ENCODE assay signal across 8 cellular contexts in the genomic region with DNA sequence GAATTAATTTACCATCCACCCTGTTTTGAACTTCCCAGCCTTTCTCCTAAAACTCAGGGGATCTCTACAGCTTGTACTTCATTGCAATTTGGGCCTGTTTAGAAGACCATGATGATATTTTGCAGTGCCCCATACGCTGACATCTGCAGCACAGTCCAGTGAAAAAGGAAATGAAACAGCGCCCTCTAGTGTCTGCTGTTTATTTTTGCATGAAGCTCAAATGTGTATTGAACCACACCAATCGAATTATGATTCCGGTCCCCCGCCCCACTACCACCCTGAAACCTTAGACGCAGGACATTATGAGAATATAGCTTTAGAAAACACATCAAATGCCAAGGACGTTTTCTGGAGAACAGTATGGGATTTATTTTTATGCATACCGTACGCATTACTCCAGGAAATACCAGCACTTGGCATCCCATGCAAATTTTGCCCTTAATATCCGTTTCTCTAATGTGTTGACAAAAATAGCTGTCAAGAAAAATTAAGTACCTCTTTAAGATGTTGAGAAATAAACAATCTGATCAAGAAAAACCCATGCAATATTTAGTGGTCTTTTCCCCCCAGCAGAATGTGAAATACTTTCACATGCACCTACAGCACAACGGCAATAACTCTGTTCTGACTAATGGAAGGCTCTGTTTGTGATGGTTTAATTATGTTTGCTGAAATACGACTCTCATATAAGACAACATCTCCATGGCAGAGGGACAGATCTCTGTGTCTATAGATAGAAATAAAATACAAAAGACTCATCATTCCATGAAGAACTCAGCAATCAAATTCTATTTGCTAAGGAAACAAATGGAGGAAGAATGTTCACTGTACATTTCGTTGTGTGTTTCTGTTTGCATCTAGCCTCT.
DNase-seq lines count a peak whose midpoint lies in the region; ATAC-seq and TF ChIP-seq lines count a peak whose summit lies in the region.

No MANE protein-coding gene starts in this region.

- no peak overlapping the region for H4K5ac ChIP-seq in IMR-90 (ENCODE audit: low read depth, low read length)

- peak; percentile 72 for TF ChIP-seq RAD21 in IMR-90 (IDR thresholded peaks at IDR 0.05; ENCODE audit: low read length)

- H3K56ac ChIP-seq in IMR-90 (ENCODE audit: extremely low read depth, insufficient read depth, low read length), result no peak overlapping the region

- CTCF ChIA-PET in IMR-90 (lab: Yijun Ruan, JAX), result interaction anchor here (0.6 to 1.6 kb wide), 15 partner anchors 8 to 738 kb away, joined by 3 to 12 read pairs (median 3); no protein-coding TSS in a partner anchor

- no peak overlapping the region for H2AK9ac ChIP-seq in IMR-90 (replicated peaks; ENCODE audit: low read depth, low read length, poor library complexity)

- in situ Hi-C loops in ACHN (cut with HindIII; ENCODE audit: low pct_ligation_motif_present, low pct_unique_long_range_greater_than_20kb, low sequenced_read_pairs) (no loop called here), GM13977 (cut with MboI; ENCODE audit: low pct_unique_long_range_greater_than_20kb, low sequenced_read_pairs, unreplicated experiment) (loop anchor here (25.0 kb wide), 1 partner anchor 683 kb away; a partner anchor contains a TSS), IMR-90 (cut with MboI; ENCODE audit: low sequenced_read_pairs) (no loop called here)

- no peaks in the 10 kb centered on the region for H3K9me3 ChIP-seq in IMR-90 (ENCODE audit: control insufficient read depth, insufficient read depth, low read length)
- H3K9me3 ChIP-seq in Peyer's patch, result no peaks in the 10 kb centered on the region

- no peak overlapping the region for H2BK15ac ChIP-seq in IMR-90 (ENCODE audit: low read depth, low read length)

- H3K18ac ChIP-seq in IMR-90 (ENCODE audit: low read depth, low read length), result no peak overlapping the region

- H3K36me3 ChIP-seq in IMR-90 (ENCODE audit: control insufficient read depth, insufficient read depth, low read length) (no peaks in the 10 kb centered on the region), Peyer's patch (no peaks in the 10 kb centered on the region)

- H3K9ac ChIP-seq in IMR-90 (ENCODE audit: low read depth, low read length), result no peak overlapping the region

- no peak overlapping the region for H3K27ac ChIP-seq in IMR-90 (ENCODE audit: insufficient read depth, low read length)
- H3K27ac ChIP-seq in Peyer's patch, result no peak overlapping the region

- WGBS in IMR-90 (ENCODE audit: extremely low coverage in 2 of 2, insufficient read length in 1 of 2), 2 experiments, result 0% methylated on average over 1 of the region's 13 CpGs; no CpG with 5 or more reads in 1 of the 2 experiments

- H3K4ac ChIP-seq in IMR-90 (ENCODE audit: low read depth, low read length), result no peak overlapping the region

- H2BK20ac ChIP-seq in IMR-90 (ENCODE audit: low read depth, low read length), result no peak overlapping the region

- no peak overlapping the region for H3K14ac ChIP-seq in IMR-90 (replicated peaks; ENCODE audit: low read depth, low read length)

- TF ChIP-seq CTCF in GM13977 (IDR thresholded peaks at IDR 0.05; ENCODE audit: extremely low read depth, insufficient read depth, missing control alignments), result peak; percentile 80
- TF ChIP-seq CTCF in IMR-90 (conservative IDR thresholded peaks at IDR 0.05; ENCODE audit: low read depth, low read length), result peak; percentile 74
- peak; percentile 71 to 83 (median 76) for TF ChIP-seq CTCF in Peyer's patch (IDR thresholded peaks at IDR 0.05)
- TF ChIP-seq CTCF in omental fat pad (IDR thresholded peaks at IDR 0.05), result peak in 1 of 3 donors; percentile 45

- no peaks in the 10 kb centered on the region for H4K20me1 ChIP-seq in IMR-90 (ENCODE audit: insufficient read depth, low read length)

- H2BK5ac ChIP-seq in IMR-90 (ENCODE audit: low read depth, low read length, poor library complexity, severe bottlenecking), result no peak overlapping the region

- H3K4me3 ChIP-seq in IMR-90 (ENCODE audit: insufficient read depth, low read depth, low read length) (no peak overlapping the region), Peyer's patch (no peak overlapping the region)

- H2AK5ac ChIP-seq in IMR-90 (ENCODE audit: low read depth, low read length), result no peak overlapping the region

- dilution Hi-C loops in IMR-90 (cut with HindIII; ENCODE audit: low sequenced_read_pairs, unreplicated experiment), result no loop called here

- no peak overlapping the region for H4K8ac ChIP-seq in IMR-90 (ENCODE audit: low read depth in 2 of 2, low read length in 2 of 2)

- POLR2A ChIA-PET in IMR-90 (lab: Charles Lee; ENCODE audit: unreplicated experiment), result no interaction called here

- H3K4me1 ChIP-seq in IMR-90 (ENCODE audit: control insufficient read depth, insufficient read depth, low read length) (no peaks in the 10 kb centered on the region), Peyer's patch (no peaks in the 10 kb centered on the region)

- H3K27me3 ChIP-seq in IMR-90 (ENCODE audit: control insufficient read depth, insufficient read depth, low read length), result peaks cover 15% of the 10 kb centered on the region
- H3K27me3 ChIP-seq in Peyer's patch, result no peaks in the 10 kb centered on the region

- no peaks in the 10 kb centered on the region for H3K79me1 ChIP-seq in IMR-90 (ENCODE audit: low read depth in 1 of 2, low read length in 2 of 2)

- H2AFZ ChIP-seq in IMR-90 (replicated peaks; ENCODE audit: low read length, poor library complexity), result no peak overlapping the region

- peak; percentile 98 for ATAC-seq in IMR-90 (ENCODE audit: low read depth)
- no peak for ATAC-seq in omental fat pad (ENCODE audit: low FRiP score)

- no peak overlapping the region for H4K91ac ChIP-seq in IMR-90 (ENCODE audit: insufficient read depth, low read depth, low read length)

- TF ChIP-seq POLR2A in IMR-90 (IDR thresholded peaks at IDR 0.05; ENCODE audit: low read depth, low read length) (no peak), Peyer's patch (IDR thresholded peaks at IDR 0.05) (no peak)

- no TSS peak for BruUV-seq in IMR-90 (replicated peaks; lab: Mats Ljungman, UMichigan)

- no peaks in the 10 kb centered on the region for H3K9me1 ChIP-seq in IMR-90 (ENCODE audit: insufficient read depth, low read length)

- H3K23ac ChIP-seq in IMR-90 (ENCODE audit: low read depth, low read length), result no peak overlapping the region

- H3K4me2 ChIP-seq in IMR-90 (ENCODE audit: low read depth, low read length), result no peak overlapping the region

- H2BK120ac ChIP-seq in IMR-90 (ENCODE audit: low read depth, low read length), result no peak overlapping the region

- DNase-seq in ACHN (peak; percentile 52), GM13977 (ENCODE audit: low spot score) (peak; percentile 72), IMR-90 (peak; percentile 64), Peyer's patch (peak in 2 of 3 donors; percentile 23 to 79), germinal center (ENCODE audit: low spot score) (peak; percentile 58), pons (ENCODE audit: low spot score) (peak; percentile 69), omental fat pad (ENCODE audit: low spot score) (no peak)
- peak; percentile 6 for DNase-seq in activated effector memory CD4-positive, alpha-beta T cell treated with Interleukin-2 at 50 U/mL for 16 hours

- intact Hi-C loops in IMR-90 (cut with micrococcal nuclease), result loop anchor here (1.0 to 10.0 kb wide), 6 partner anchors 263 to 860 kb away; a partner anchor contains a TSS

TF ChIP-seq in IMR-90, 13 proteins besides CTCF, POLR2A, EP300 and RAD21:
- no peak for TF ChIP-seq MXI1 (IDR thresholded peaks at IDR 0.05; ENCODE audit: borderline replicate concordance, low read depth, low read length)
- TF ChIP-seq MAFK (IDR thresholded peaks at IDR 0.05; ENCODE audit: low read depth, low read length), result no peak
- no peak for TF ChIP-seq FOS (IDR thresholded peaks at IDR 0.05; ENCODE audit: low read depth, low read length)
- TF ChIP-seq RCOR1 (IDR thresholded peaks at IDR 0.05; ENCODE audit: insufficient replicate concordance, low read length), result no peak
- TF ChIP-seq SMC3 (IDR thresholded peaks at IDR 0.05; ENCODE audit: low read depth, low read length), result peak; percentile 56; the same call in 1 of the 2 replicates
- no peak for TF ChIP-seq CEBPB (IDR thresholded peaks at IDR 0.05; ENCODE audit: low read depth, low read length)
TF ChIP-seq in IMR-90: peak in this region for 1.
